Comparison of ENCODE assay signal across 9 cellular contexts in genomic region chr3:112084980-112085697, GRCh38. TPM values are rescaled to one million over a fixed set of nuclear protein-coding genes. Genes with fewer than 3 reads are reported as not detected.
DNase-seq lines count a peak whose midpoint lies in the region; ATAC-seq and TF ChIP-seq lines count a peak whose summit lies in the region.
"Had no signal": no experiment of that assay in that cellular context is flagged by ENCODE, and none has a peak within 500 bp of the region (broad histone marks: within the 10 kb centered on the region; RNA-seq: fewer than 3 reads in every experiment).

No MANE protein-coding gene starts in this region.

- peaks cover 40% of the 10 kb centered on the region for H3K36me3 Mint-ChIP-seq in Caco-2 (ENCODE audit: insufficient read depth, unreplicated experiment)
- no peaks in the 10 kb centered on the region for H3K36me3 Mint-ChIP-seq in activated naive CD8-positive, alpha-beta T cell treated with anti-CD3 and anti-CD28 coated beads for 36 hours

- H3K4me1 ChIP-seq in Caco-2 (peaks cover 61% of the 10 kb centered on the region), mucosa of stomach (ENCODE audit: control insufficient read depth, insufficient read depth, low read length) (peaks cover 23% of the 10 kb centered on the region)

- BruUV-seq in Caco-2 (replicated peaks; lab: Mats Ljungman, UMichigan), result no TSS peak

- POLR2A ChIA-PET in Caco-2 (lab: Charles Lee), result interaction anchor here (1.3 kb wide), 2 partner anchors 9 to 10 kb away, joined by 3 to 9 read pairs; no protein-coding TSS in a partner anchor

- H3K4me1 Mint-ChIP-seq in Caco-2 (ENCODE audit: low read depth, unreplicated experiment), result peaks cover 46% of the 10 kb centered on the region
- peaks cover 18% of the 10 kb centered on the region for H3K4me1 Mint-ChIP-seq in activated naive CD8-positive, alpha-beta T cell treated with anti-CD3 and anti-CD28 coated beads for 36 hours

- H3K36me3 ChIP-seq in Caco-2 (ENCODE audit: control insufficient read depth, insufficient read depth, low read length), result no peaks in the 10 kb centered on the region
- no peaks in the 10 kb centered on the region for H3K36me3 ChIP-seq in mucosa of stomach (ENCODE audit: control insufficient read depth, insufficient read depth, low read length)

- no peaks in the 10 kb centered on the region for H3K9me3 ChIP-seq in Caco-2
- no peaks in the 10 kb centered on the region for H3K9me3 ChIP-seq in mucosa of stomach (ENCODE audit: control insufficient read depth, low read length)

- H3K4me3 Mint-ChIP-seq in Caco-2 (ENCODE audit: unreplicated experiment), result peak overlapping the region; percentile 73
- H3K4me3 Mint-ChIP-seq in activated naive CD8-positive, alpha-beta T cell treated with anti-CD3 and anti-CD28 coated beads for 36 hours, result peak overlapping the region; percentile 82

- H3K9me3 Mint-ChIP-seq in Caco-2 (ENCODE audit: unreplicated experiment), result no peaks in the 10 kb centered on the region
- no peaks in the 10 kb centered on the region for H3K9me3 Mint-ChIP-seq in activated naive CD8-positive, alpha-beta T cell treated with anti-CD3 and anti-CD28 coated beads for 36 hours

- CTCF ChIA-PET in Caco-2 (lab: Charles Lee), result interaction anchor here (0.7 to 1.6 kb wide), 3 partner anchors 26 to 106 kb away, joined by 3 to 5 read pairs (median 4); partner anchors contain the start of gene ABHD10

- H3K27me3 ChIP-seq in Caco-2 (replicated peaks; ENCODE audit: control insufficient read depth, insufficient read depth, low read length) (no peaks in the 10 kb centered on the region), mucosa of stomach (ENCODE audit: control insufficient read depth, insufficient read depth, low read length) (no peaks in the 10 kb centered on the region)

- intact Hi-C loops in Caco-2 (cut with micrococcal nuclease; ENCODE audit: unreplicated experiment), result loop anchor here (1.0 to 5.0 kb wide), 3 partner anchors 10 to 353 kb away; no protein-coding TSS in a partner anchor

- H3K27ac Mint-ChIP-seq in Caco-2 (ENCODE audit: unreplicated experiment), result peak overlapping the region; percentile 94
- H3K27ac Mint-ChIP-seq in activated naive CD8-positive, alpha-beta T cell treated with anti-CD3 and anti-CD28 coated beads for 36 hours, result no peak overlapping the region

- DNase-seq in Caco-2, result peak; percentile 86 to 90
- peak; percentile 66 for DNase-seq in HT-29 (ENCODE audit: low spot score)
- no peak for DNase-seq in activated naive CD8-positive, alpha-beta T cell treated with anti-CD3 and anti-CD28 coated beads for 36 hours
- DNase-seq in NCI-H1105 treated with DMSO at 0.1 percent for 48 hours (lab: John Stamatoyannopoulos, UW), result no peak
- DNase-seq: right cardiac atrium had no signal

- peak overlapping the region; percentile 74 for H3K4me3 ChIP-seq in Caco-2 (ENCODE audit: low read depth, low read length)
- peak overlapping the region; percentile 21 for H3K4me3 ChIP-seq in mucosa of stomach (ENCODE audit: low read length)

- H3K27me3 Mint-ChIP-seq in Caco-2 (ENCODE audit: insufficient read depth, unreplicated experiment), result no peaks in the 10 kb centered on the region
- peaks cover 31% of the 10 kb centered on the region for H3K27me3 Mint-ChIP-seq in activated naive CD8-positive, alpha-beta T cell treated with anti-CD3 and anti-CD28 coated beads for 36 hours

- H3K9ac ChIP-seq in mucosa of stomach (ENCODE audit: low read length), result peak overlapping the region; percentile 93

- ATAC-seq in HG02642 (IDR thresholded peaks at IDR 0.05; ENCODE audit: poor library complexity, unreplicated experiment), result no peak
- ATAC-seq in GM19467 (IDR thresholded peaks at IDR 0.05; ENCODE audit: unreplicated experiment), result no peak
- ATAC-seq in HG03280 (IDR thresholded peaks at IDR 0.05; ENCODE audit: unreplicated experiment), result no peak

- TF ChIP-seq CTCF in Caco-2 (IDR thresholded peaks at IDR 0.05; ENCODE audit: insufficient read depth in 1 of 2, low read depth in 1 of 2, low read length in 1 of 2, severe bottlenecking in 1 of 2, unreplicated experiment in 1 of 2), result no peak

RNA-seq across cellular contexts. Expression of gene C3orf52, which starts 1.1 kb away (rescaled TPM):
- 52.4 and 64.5 TPM in 2 replicates for total RNA-seq in Caco-2 (2022)
- 14.5 and 17.5 TPM in 2 replicates for total RNA-seq in HT-29 (2014; rRNA removed; shearing (Covaris generic))
- total RNA-seq in activated naive CD8-positive, alpha-beta T cell treated with anti-CD3 and anti-CD28 coated beads for 36 hours, result 1 to 10 TPM; 3.4 to 4.5 TPM

RNA-seq across cellular contexts. Expression of gene GCSAM, which starts 47.9 kb away (rescaled TPM):
- total RNA-seq in Caco-2 (2022), result not detected in 2 replicates
- total RNA-seq in HT-29 (2014; rRNA removed; shearing (Covaris generic)), result not detected in 2 replicates
- 1 to 10 TPM; 7.5 to 8.5 TPM for total RNA-seq in activated naive CD8-positive, alpha-beta T cell treated with anti-CD3 and anti-CD28 coated beads for 36 hours

RNA-seq across cellular contexts. Expression of gene TMPRSS7, which starts 50.6 kb away (rescaled TPM):
- total RNA-seq in Caco-2 (2022), result 0.16 and 0.36 TPM in 2 replicates
- 0.03 TPM in 1 of 2 replicates, not detected in the other for total RNA-seq in HT-29 (2014; rRNA removed; shearing (Covaris generic))
- not detected for total RNA-seq in activated naive CD8-positive, alpha-beta T cell treated with anti-CD3 and anti-CD28 coated beads for 36 hours
- total RNA-seq: right cardiac atrium had no signal

Comparison
In these comparisons a context has a peak if more than half of its experiments do, and no peak if none do; other contexts are left out.
1. DNase-seq: peak in Caco-2 (2 of 2) and HT-29 (single experiment); none in activated naive CD8-positive, alpha-beta T cell treated with anti-CD3 and anti-CD28 coated beads for 36 hours (single experiment) and NCI-H1105 treated with DMSO at 0.1 percent for 48 hours (single experiment).